In the genomic region with DNA sequence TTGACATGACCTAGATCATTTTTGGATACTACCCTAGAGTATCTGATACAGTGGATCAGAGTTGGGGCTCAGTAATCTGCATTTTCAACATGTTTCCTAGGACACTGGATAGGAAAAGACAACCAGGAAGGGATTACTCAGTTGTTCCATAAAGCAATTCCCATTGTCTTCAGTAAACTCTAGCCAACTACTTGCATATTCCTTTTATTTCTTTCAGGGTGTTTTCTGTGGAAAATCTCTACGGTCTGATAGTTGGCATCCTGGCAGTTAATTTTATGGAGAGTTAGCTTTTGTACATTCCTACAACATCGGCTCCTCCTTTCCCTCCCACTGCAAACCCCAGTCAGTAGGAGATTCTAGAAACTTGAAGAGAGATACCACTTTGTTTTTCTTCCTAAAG, we compare ENCODE assay signal across 17 cellular contexts.
"Had no signal": no experiment of that assay in that cellular context is flagged by ENCODE, and none has a peak within 500 bp of the region (broad histone marks: within the 10 kb centered on the region; RNA-seq: fewer than 3 reads in every experiment).

No MANE protein-coding gene starts in this region.

- H3K9me3 Mint-ChIP-seq: activated CD4-positive, alpha-beta T cell treated with anti-CD3 and anti-CD28 coated beads, Interleukin-2, amount 10 ng/mL, durations not matched to agents 7 days and 5 days; stimulated activated naive CD8-positive, alpha-beta T cell treated with anti-CD3 and anti-CD28 coated beads, Interleukin-15, Interleukin-2, amounts not matched to agents 100 ng/mL and 50 ng/mL, for 24 hours had no signal

- H3K4me1 ChIP-seq: testis had no signal

- H3K36me3 ChIP-seq: brain microvascular endothelial cell, esophagus muscularis mucosa, neutrophil had no signal

- H3K27me3 Mint-ChIP-seq: activated CD4-positive, alpha-beta T cell treated with anti-CD3 and anti-CD28 coated beads, Interleukin-2, amount 10 ng/mL, durations not matched to agents 7 days and 5 days; progenitor cell of endocrine pancreas; stimulated activated naive CD8-positive, alpha-beta T cell treated with anti-CD3 and anti-CD28 coated beads, Interleukin-15, Interleukin-2, amounts not matched to agents 100 ng/mL and 50 ng/mL, for 24 hours had no signal

- H3K9me3 ChIP-seq: esophagus muscularis mucosa, neutrophil, testis had no signal

- H3K4me1 Mint-ChIP-seq: activated CD4-positive, alpha-beta T cell treated with anti-CD3 and anti-CD28 coated beads, Interleukin-2, amount 10 ng/mL, durations not matched to agents 7 days and 5 days had no signal

- H3K27ac ChIP-seq: brain microvascular endothelial cell, dorsolateral prefrontal cortex, neutrophil, testis had no signal

- H3K27ac Mint-ChIP-seq: activated CD4-positive, alpha-beta T cell treated with anti-CD3 and anti-CD28 coated beads, Interleukin-2, amount 10 ng/mL, durations not matched to agents 7 days and 5 days; progenitor cell of endocrine pancreas; stimulated activated naive CD8-positive, alpha-beta T cell treated with anti-CD3 and anti-CD28 coated beads, Interleukin-15, Interleukin-2, amounts not matched to agents 100 ng/mL and 50 ng/mL, for 24 hours had no signal

- DNase-seq: activated CD4-positive, alpha-beta T cell treated with anti-CD3 and anti-CD28 coated beads, Interleukin-2, amount 10 ng/mL, durations not matched to agents 7 days and 5 days; activated CD4-positive, CD25-positive, alpha-beta regulatory T cell; activated CD8-positive, alpha-beta memory T cell treated with anti-CD3 and anti-CD28 coated beads for 24 hours; activated naive CD4-positive, alpha-beta T cell treated with Interleukin-2 at 50 U/mL for 16 hours; brain microvascular endothelial cell; cerebellar nuclear complex; dorsolateral prefrontal cortex; foreskin melanocyte; head of caudate nucleus; stimulated activated CD4-positive, alpha-beta T cell treated with anti-CD3 and anti-CD28 coated beads, Interleukin-15, amount 100 ng/mL, for 24 hours; stimulated activated CD4-positive, alpha-beta T cell treated with anti-CD3 and anti-CD28 coated beads, Interleukin-4, amount 100 ng/mL, for 24 hours; testis had no signal

- H3K4me3 ChIP-seq: dorsolateral prefrontal cortex, esophagus muscularis mucosa, testis had no signal

- H3K27me3 ChIP-seq: brain microvascular endothelial cell, dorsolateral prefrontal cortex, esophagus muscularis mucosa, neutrophil, testis had no signal

- H3K4me3 Mint-ChIP-seq: activated CD4-positive, alpha-beta T cell treated with anti-CD3 and anti-CD28 coated beads, Interleukin-2, amount 10 ng/mL, durations not matched to agents 7 days and 5 days; stimulated activated naive CD8-positive, alpha-beta T cell treated with anti-CD3 and anti-CD28 coated beads, Interleukin-15, Interleukin-2, amounts not matched to agents 100 ng/mL and 50 ng/mL, for 24 hours had no signal

- ATAC-seq: left lobe of liver had no signal
